ENCODE assay signal across 8 cellular contexts in the genomic region with DNA sequence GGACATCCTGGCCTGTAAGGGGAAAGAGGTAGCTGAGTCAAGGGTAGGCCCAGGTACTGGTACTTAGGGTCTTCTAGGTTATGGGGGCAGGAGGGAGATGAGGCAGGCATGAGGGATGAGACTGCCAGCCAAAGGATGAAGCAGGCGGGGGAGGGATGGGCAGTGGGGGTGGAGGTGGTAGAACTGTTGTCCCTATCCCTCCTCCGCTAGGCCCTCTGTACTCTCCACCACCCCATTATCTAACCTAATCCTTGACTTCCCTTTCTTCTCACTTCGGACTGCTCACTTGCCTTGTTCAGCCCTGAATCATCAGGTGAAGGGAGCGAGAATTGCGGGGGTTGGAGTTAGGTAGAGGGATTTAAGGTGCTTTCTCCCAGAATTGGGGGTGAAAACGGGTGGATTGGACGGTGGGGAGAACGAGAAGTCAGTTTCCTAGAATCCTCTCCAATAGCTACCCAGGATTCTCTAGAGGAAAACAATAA. TPM values are rescaled to one million over a fixed set of nuclear protein-coding genes. Genes with fewer than 3 reads are reported as not detected.
A peak's percentile ranks its signal among the peaks of the same experiment; 100 is the strongest.
DNase-seq lines count a peak whose midpoint lies in the region; ATAC-seq and TF ChIP-seq lines count a peak whose summit lies in the region.

No MANE protein-coding gene starts in this region.

- H3K4me1 ChIP-seq in HCT116 (ENCODE audit: control insufficient read depth in 1 of 2, insufficient read depth in 2 of 2, low read length in 2 of 2) (peaks cover 11 to 24% of the 10 kb centered on the region in 2 experiments), left ventricle myocardium inferior (peaks cover 24% of the 10 kb centered on the region), skeletal muscle tissue (ENCODE audit: control insufficient read depth in 3 of 3, insufficient read depth in 3 of 3, low read length in 3 of 3) (peaks cover 15 to 19% (median 16%) of the 10 kb centered on the region in 3 donors)

- ATAC-seq in HCT116: peak; percentile 8
- no peak for ATAC-seq in HG03565 (IDR thresholded peaks at IDR 0.05; ENCODE audit: unreplicated experiment)
- no peak for ATAC-seq in HG02610 (IDR thresholded peaks at IDR 0.05; ENCODE audit: unreplicated experiment)

- no peaks in the 10 kb centered on the region for H3K9me2 ChIP-seq in HCT116 (ENCODE audit: insufficient read depth)

- no peaks in the 10 kb centered on the region for H4K20me1 ChIP-seq in HCT116 (ENCODE audit: insufficient read depth)

- intact Hi-C loops in HCT116 (cut with micrococcal nuclease): loop anchor here (5.0 kb wide), 1 partner anchor 129 kb away; no protein-coding TSS in a partner anchor
- intact Hi-C loops in left ventricle myocardium inferior (cut with micrococcal nuclease): no loop called here
- intact Hi-C loops in posterior vena cava (cut with DNase I): no loop called here

- no peak for TF ChIP-seq RAD21 in HCT116 (IDR thresholded peaks at IDR 0.05; ENCODE audit: low read depth)

- H3K27ac ChIP-seq in HCT116 (ENCODE audit: low read depth, low read length): peak overlapping the region; percentile 66
- H3K27ac ChIP-seq in WERI-Rb-1: peak overlapping the region; percentile 94
- H3K27ac ChIP-seq in left ventricle myocardium inferior (replicated peaks): peak overlapping the region; percentile 98
- H3K27ac ChIP-seq in skeletal muscle tissue (ENCODE audit: low read depth, low read length): peak overlapping the region; percentile 94

- H2AFZ ChIP-seq in HCT116 (ENCODE audit: low read depth, low read length, poor library complexity, severe bottlenecking): peak overlapping the region; percentile 3

- POLR2A ChIA-PET in HCT116 (lab: Charles Lee): interaction anchor here (0.7 to 2.3 kb wide), 8 partner anchors 9 to 131 kb away, joined by 3 to 20 read pairs (median 4); a partner anchor contains a TSS

- H3K36me3 ChIP-seq in HCT116 (ENCODE audit: control insufficient read depth in 1 of 2, insufficient read depth in 2 of 2, low read length in 2 of 2) (no peaks in the 10 kb centered on the region), WERI-Rb-1 (no peaks in the 10 kb centered on the region), left ventricle myocardium inferior (peaks cover 6% of the 10 kb centered on the region), skeletal muscle tissue (ENCODE audit: control insufficient read depth in 3 of 3, insufficient read depth in 3 of 3, low read length in 3 of 3) (peaks cover 2 to 6% (median 5%) of the 10 kb centered on the region in 3 donors)

- H3K4me3 ChIP-seq in HCT116 (replicated peaks in 1 of 2; ENCODE audit: low read depth in 1 of 2, low read length in 2 of 2): peak overlapping the region; percentile 68 to 87
- H3K4me3 ChIP-seq in WERI-Rb-1 (ENCODE audit: low read depth, low read length): peak overlapping the region; percentile 68
- peak overlapping the region; percentile 86 for H3K4me3 ChIP-seq in left ventricle myocardium inferior
- H3K4me3 ChIP-seq in skeletal muscle tissue (ENCODE audit: low read length in 3 of 3): peak overlapping the region; percentile 83 to 92 (median 87)

- no peak for TF ChIP-seq POLR2A in HCT116 (IDR thresholded peaks at IDR 0.05; ENCODE audit: borderline replicate concordance, extremely low read depth, insufficient read depth, insufficient read length)

- H3K79me2 ChIP-seq in HCT116 (ENCODE audit: insufficient read depth, low read length): peaks cover 7% of the 10 kb centered on the region

- DNase-seq in HCT116 (ENCODE audit: low read depth, low spot score): no peak
- peak; percentile 18 for DNase-seq in WERI-Rb-1
- DNase-seq in left ventricle myocardium inferior: no peak
- no peak for DNase-seq in posterior vena cava (ENCODE audit: low spot score)
- no peak for DNase-seq in stimulated activated CD4-positive, alpha-beta T cell treated with anti-CD3 and anti-CD28 coated beads, Interleukin-12 subunit alpha, Interleukin-12 subunit beta, amount 100 ng/mL, for 4 hours

- TF ChIP-seq CTCF in HCT116 (IDR thresholded peaks at IDR 0.05 in 2 of 3, conservative IDR thresholded peaks at IDR 0.05 in 1 of 3; ENCODE audit: borderline replicate concordance in 1 of 3, insufficient read depth in 1 of 3, low read depth in 2 of 3, low read length in 2 of 3) (no peak), WERI-Rb-1 (IDR thresholded peaks at IDR 0.05; ENCODE audit: low read depth, low read length) (no peak), left ventricle myocardium inferior (IDR thresholded peaks at IDR 0.05; ENCODE audit: borderline replicate concordance) (no peak)

- H3K9me3 ChIP-seq in HCT116 (ENCODE audit: control insufficient read depth in 1 of 2, insufficient read depth in 1 of 2, low read depth in 1 of 2, low read length in 2 of 2) (no peaks in the 10 kb centered on the region), WERI-Rb-1 (ENCODE audit: severe bottlenecking) (no peaks in the 10 kb centered on the region), left ventricle myocardium inferior (replicated peaks) (no peaks in the 10 kb centered on the region), skeletal muscle tissue (ENCODE audit: control insufficient read depth in 3 of 3, low read length in 3 of 3) (no peaks in the 10 kb centered on the region)

- BruUV-seq in HCT116 (replicated peaks; lab: Mats Ljungman, UMichigan): TSS peak; percentile 87

- H3K27me3 ChIP-seq in HCT116 (ENCODE audit: insufficient read depth, low read length) (no peaks in the 10 kb centered on the region), WERI-Rb-1 (ENCODE audit: insufficient read depth, low read depth, severe bottlenecking) (no peaks in the 10 kb centered on the region), left ventricle myocardium inferior (ENCODE audit: low read depth) (no peaks in the 10 kb centered on the region), skeletal muscle tissue (ENCODE audit: control insufficient read depth in 3 of 3, insufficient read depth in 3 of 3, low read length in 3 of 3) (no peaks in the 10 kb centered on the region)

- RAD21 ChIA-PET in HCT116 (lab: Charles Lee; ENCODE audit: low non-redundant PET in 1 of 2, low total read pairs in 2 of 2, uncharacterized antibody in 2 of 2, unreplicated experiment in 2 of 2): no interaction called here

- H3K9ac ChIP-seq in HCT116 (ENCODE audit: low read length) (peak overlapping the region; percentile 93), skeletal muscle tissue (ENCODE audit: low read depth in 1 of 3, low read length in 3 of 3) (peak overlapping the region; percentile 85 to 96 (median 93))

- peak overlapping the region; percentile 95 for H3K4me2 ChIP-seq in HCT116 (ENCODE audit: low read length)

- CTCF ChIA-PET in HCT116 (lab: Charles Lee): interaction anchor here (0.8 to 3.1 kb wide), 3 partner anchors 16 to 27 kb away, joined by 4 to 10 read pairs (median 5); a partner anchor contains a TSS

TF ChIP-seq in HCT116, 20 proteins besides CTCF, POLR2A, EP300 and RAD21:
- no peak for TF ChIP-seq CEBPB (IDR thresholded peaks at IDR 0.05; ENCODE audit: low read depth)
- TF ChIP-seq ZFX (IDR thresholded peaks at IDR 0.05): peak; percentile 35; the same call in 1 of the 2 replicates
- TF ChIP-seq EGR1 (IDR thresholded peaks at IDR 0.05; ENCODE audit: low read depth): peak; percentile 42; the same call in 1 of the 2 replicates
- TF ChIP-seq TCF7L2 (IDR thresholded peaks at IDR 0.05; ENCODE audit: borderline replicate concordance, extremely low read depth, insufficient read depth, insufficient read length): no peak
- TF ChIP-seq, protein P1, sequence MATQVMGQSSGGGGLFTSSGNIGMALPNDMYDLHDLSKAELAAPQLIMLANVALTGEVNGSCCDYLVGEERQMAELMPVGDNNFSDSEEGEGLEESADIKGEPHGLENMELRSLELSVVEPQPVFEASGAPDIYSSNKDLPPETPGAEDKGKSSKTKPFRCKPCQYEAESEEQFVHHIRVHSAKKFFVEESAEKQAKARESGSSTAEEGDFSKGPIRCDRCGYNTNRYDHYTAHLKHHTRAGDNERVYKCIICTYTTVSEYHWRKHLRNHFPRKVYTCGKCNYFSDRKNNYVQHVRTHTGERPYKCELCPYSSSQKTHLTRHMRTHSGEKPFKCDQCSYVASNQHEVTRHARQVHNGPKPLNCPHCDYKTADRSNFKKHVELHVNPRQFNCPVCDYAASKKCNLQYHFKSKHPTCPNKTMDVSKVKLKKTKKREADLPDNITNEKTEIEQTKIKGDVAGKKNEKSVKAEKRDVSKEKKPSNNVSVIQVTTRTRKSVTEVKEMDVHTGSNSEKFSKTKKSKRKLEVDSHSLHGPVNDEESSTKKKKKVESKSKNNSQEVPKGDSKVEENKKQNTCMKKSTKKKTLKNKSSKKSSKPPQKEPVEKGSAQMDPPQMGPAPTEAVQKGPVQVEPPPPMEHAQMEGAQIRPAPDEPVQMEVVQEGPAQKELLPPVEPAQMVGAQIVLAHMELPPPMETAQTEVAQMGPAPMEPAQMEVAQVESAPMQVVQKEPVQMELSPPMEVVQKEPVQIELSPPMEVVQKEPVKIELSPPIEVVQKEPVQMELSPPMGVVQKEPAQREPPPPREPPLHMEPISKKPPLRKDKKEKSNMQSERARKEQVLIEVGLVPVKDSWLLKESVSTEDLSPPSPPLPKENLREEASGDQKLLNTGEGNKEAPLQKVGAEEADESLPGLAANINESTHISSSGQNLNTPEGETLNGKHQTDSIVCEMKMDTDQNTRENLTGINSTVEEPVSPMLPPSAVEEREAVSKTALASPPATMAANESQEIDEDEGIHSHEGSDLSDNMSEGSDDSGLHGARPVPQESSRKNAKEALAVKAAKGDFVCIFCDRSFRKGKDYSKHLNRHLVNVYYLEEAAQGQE (IDR thresholded peaks at IDR 0.05; ENCODE audit: low read depth): no peak

RNA-seq across cellular contexts. Expression of a gene that starts 0.6 kb away (rescaled TPM):
- total RNA-seq in HCT116 (2021; ENCODE audit: unreplicated experiment): 75.0 TPM
- 74.1 and 75.7 TPM in 2 replicates for polyA plus RNA-seq in HCT116 (2012)
- 49.5 TPM for total RNA-seq in left ventricle myocardium inferior
- total RNA-seq in skeletal muscle tissue: 19.3 TPM
- 10 to 100 TPM; 29.4 to 40.7 TPM for total RNA-seq in posterior vena cava

RNA-seq across cellular contexts. Expression of a gene that starts 5.4 kb away (rescaled TPM):
- total RNA-seq in HCT116 (2021; ENCODE audit: unreplicated experiment) (0.59 TPM), left ventricle myocardium inferior (not detected), skeletal muscle tissue (not detected), posterior vena cava (not detected)
- polyA plus RNA-seq in HCT116 (2012): 1.3 TPM in 2 replicates

RNA-seq across cellular contexts. Expression of a gene that starts 17.4 kb away (rescaled TPM):
- total RNA-seq in HCT116 (2021; ENCODE audit: unreplicated experiment) (109 TPM), left ventricle myocardium inferior (33.4 TPM), skeletal muscle tissue (25.1 TPM), posterior vena cava (10 to 100 TPM; 62.1 to 79.3 TPM)
- polyA plus RNA-seq in HCT116 (2012): 87.4 and 121 TPM in 2 replicates

RNA-seq across cellular contexts. Expression of a gene that starts 26.7 kb away (rescaled TPM):
- 53.1 TPM for total RNA-seq in HCT116 (2021; ENCODE audit: unreplicated experiment)
- polyA plus RNA-seq in HCT116 (2012): 31.2 and 34.4 TPM in 2 replicates
- 34.9 TPM for total RNA-seq in left ventricle myocardium inferior
- 85.6 TPM for total RNA-seq in skeletal muscle tissue
- 100 to 1,000 TPM; 108 to 113 TPM for total RNA-seq in posterior vena cava

RNA-seq across cellular contexts. Expression of a gene that starts 29.4 kb away (rescaled TPM):
- 0.17 TPM for total RNA-seq in HCT116 (2021; ENCODE audit: unreplicated experiment)
- polyA plus RNA-seq in HCT116 (2012): not detected in 2 replicates
- not detected for total RNA-seq in left ventricle myocardium inferior
- not detected for total RNA-seq in skeletal muscle tissue
- not detected for total RNA-seq in posterior vena cava
